ENCODE assay signal across 16 cellular contexts in the genomic region with DNA sequence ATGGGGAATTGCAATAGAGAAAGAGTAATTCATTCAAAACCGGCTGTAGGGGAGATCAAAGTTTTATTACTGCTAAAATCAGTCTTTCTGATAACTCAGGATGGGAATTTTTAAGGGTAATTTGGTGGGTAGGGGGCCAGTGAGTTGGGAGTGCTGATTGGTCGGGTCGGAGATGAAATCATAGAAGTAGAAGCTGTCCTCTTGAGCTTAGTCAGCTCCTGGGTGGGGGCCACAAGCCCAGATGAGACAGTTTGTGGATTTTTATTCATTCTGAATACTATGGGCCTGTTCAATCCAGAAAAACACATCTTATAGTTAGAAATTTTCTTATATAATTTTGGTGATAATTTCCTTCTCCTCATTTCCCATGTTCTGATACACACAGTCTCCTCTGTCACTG. TPM values are rescaled to one million over a fixed set of nuclear protein-coding genes. Genes with fewer than 3 reads are reported as not detected.
A peak's percentile ranks its signal among the peaks of the same experiment; 100 is the strongest.
DNase-seq lines count a peak whose midpoint lies in the region; ATAC-seq and TF ChIP-seq lines count a peak whose summit lies in the region.
"Had no signal": no experiment of that assay in that cellular context is flagged by ENCODE, and none has a peak within 500 bp of the region (broad histone marks: within the 10 kb centered on the region; RNA-seq: fewer than 3 reads in every experiment).

No MANE protein-coding gene starts in this region.

- no peak for TF ChIP-seq CTCF in brain microvascular endothelial cell (IDR thresholded peaks at IDR 0.05; ENCODE audit: low read depth, low read length, missing control alignments)
- no peak for TF ChIP-seq CTCF in lung (IDR thresholded peaks at IDR 0.05; ENCODE audit: control extremely low read depth, extremely low read depth)

- peak; percentile 50 for DNase-seq in brain microvascular endothelial cell
- no peak for DNase-seq in lung (ENCODE audit: low spot score)
- no peak for DNase-seq in NCI-H2196 (lab: John Stamatoyannopoulos, UW; ENCODE audit: unreplicated experiment)
- no peak for DNase-seq in HCEC 1CT
- DNase-seq in NCI-H2171 treated with DMSO at 0.1 percent for 48 hours (lab: John Stamatoyannopoulos, UW): no peak
- DNase-seq: activated CD4-positive, alpha-beta memory T cell treated with anti-CD3 and anti-CD28 coated beads, Interleukin-2, amount 10 ng/mL, durations not matched to agents 7 days and 5 days; activated T-cell treated with anti-CD3 and anti-CD28 coated beads, Interleukin-2, amount 50 U/mL, for 24 hours; esophagus squamous epithelium; NCI-H1694 treated with DMSO at 0.1 percent for 48 hours; NCI-H446; RPMI8226; stimulated activated naive CD4-positive, alpha-beta T cell treated with Interleukin-2 at 50 U/mL for 16 hours had no signal

- no peak for ATAC-seq in lung (ENCODE audit: insufficient read depth, low FRiP score)
- ATAC-seq: activated naive CD4-positive, alpha-beta T cell treated with anti-CD3 and anti-CD28 coated beads, Interleukin-2, amount 50 U/mL, for 72 hours had no signal

- H3K27ac ChIP-seq in HUES64 (ENCODE audit: low read depth, low read length) (peak overlapping the region; percentile 29), brain microvascular endothelial cell (peak overlapping the region; percentile 76), lung (ENCODE audit: low read depth in 1 of 2, low read length in 1 of 2) (peak overlapping the region; percentile 17 to 81), subcutaneous abdominal adipose tissue (ENCODE audit: low read depth, low read length) (peak overlapping the region; percentile 17)
- H3K27ac ChIP-seq: esophagus squamous epithelium, vagina had no signal

- no peak overlapping the region for H3K9ac ChIP-seq in HUES64 (ENCODE audit: low read depth, low read length)
- H3K9ac ChIP-seq in subcutaneous abdominal adipose tissue (ENCODE audit: low read length in 5 of 5): no peak overlapping the region

- peaks cover 30% of the 10 kb centered on the region; the same call in 1 of the 2 replicates for H3K36me3 ChIP-seq in HUES64 (ENCODE audit: insufficient read depth, low read length)
- peaks cover 32% of the 10 kb centered on the region for H3K36me3 ChIP-seq in brain microvascular endothelial cell (replicated peaks)
- peaks cover 0 to 4% of the 10 kb centered on the region in 2 donors for H3K36me3 ChIP-seq in lung (ENCODE audit: control insufficient read depth in 2 of 2, insufficient read depth in 2 of 2, low read length in 2 of 2)
- H3K36me3 ChIP-seq in subcutaneous abdominal adipose tissue (ENCODE audit: control insufficient read depth in 5 of 5, insufficient read depth in 5 of 5, low read length in 5 of 5): no peaks in the 10 kb centered on the region
- H3K36me3 ChIP-seq: esophagus squamous epithelium, vagina had no signal

- in situ Hi-C loops in brain microvascular endothelial cell (cut with HindIII; ENCODE audit: low pct_ligation_motif_present, low sequenced_read_pairs): no loop called here

- no peaks in the 10 kb centered on the region for H3K27me3 ChIP-seq in HUES64 (ENCODE audit: insufficient read depth, low read length)
- H3K27me3 ChIP-seq in brain microvascular endothelial cell (replicated peaks): no peaks in the 10 kb centered on the region
- H3K27me3 ChIP-seq in lung (ENCODE audit: control insufficient read depth, insufficient read depth): no peaks in the 10 kb centered on the region
- H3K27me3 ChIP-seq in subcutaneous abdominal adipose tissue (ENCODE audit: control insufficient read depth in 5 of 5, insufficient read depth in 4 of 5, low read length in 5 of 5): no peaks in the 10 kb centered on the region
- H3K27me3 ChIP-seq: esophagus squamous epithelium, vagina had no signal

- 89% methylated on average over 3 of the region's 3 CpGs for WGBS in HUES64
- WGBS in lung, 2 donors: 86 to 92% methylated on average over 3 of the region's 3 CpGs

- peaks cover 8% of the 10 kb centered on the region; the same call in 1 of the 2 replicates for H3K9me3 ChIP-seq in HUES64 (ENCODE audit: insufficient read depth, low read depth, low read length)
- no peaks in the 10 kb centered on the region for H3K9me3 ChIP-seq in lung (ENCODE audit: control insufficient read depth in 2 of 2, insufficient read depth in 1 of 2, low read length in 1 of 2)
- H3K9me3 ChIP-seq in subcutaneous abdominal adipose tissue (ENCODE audit: control insufficient read depth in 5 of 5, low read length in 5 of 5): no peaks in the 10 kb centered on the region
- H3K9me3 ChIP-seq: esophagus squamous epithelium, vagina had no signal

- H3K4me3 ChIP-seq in HUES64 (ENCODE audit: low read length) (no peak overlapping the region), brain microvascular endothelial cell (ENCODE audit: low read depth, low read length) (no peak overlapping the region), lung (no peak overlapping the region), subcutaneous abdominal adipose tissue (ENCODE audit: low read depth in 1 of 5, low read length in 5 of 5) (no peak overlapping the region)
- H3K4me3 ChIP-seq: esophagus squamous epithelium, vagina had no signal

- peaks cover 9% of the 10 kb centered on the region for H3K4me1 ChIP-seq in HUES64 (ENCODE audit: insufficient read depth, low read length)
- peaks cover 1 to 5% of the 10 kb centered on the region in 2 donors for H3K4me1 ChIP-seq in lung (ENCODE audit: control insufficient read depth in 2 of 2, insufficient read depth in 2 of 2, low read length in 2 of 2)
- peaks cover 0 to 8% (median 0%) of the 10 kb centered on the region in 5 donors for H3K4me1 ChIP-seq in subcutaneous abdominal adipose tissue (ENCODE audit: control insufficient read depth in 5 of 5, insufficient read depth in 5 of 5, low read length in 5 of 5)

RNA-seq across cellular contexts. Expression of a gene that starts 25.4 kb away (rescaled TPM):
- 122 TPM for polyA plus RNA-seq in HUES64 (2013, experiment 1 of 2)
- polyA plus RNA-seq in HUES64 (2013, experiment 2 of 2): 141 TPM
- 100 to 1,000 TPM; 127 to 173 TPM for total RNA-seq in lung
- 10 to 100 TPM; 56.4 to 57.3 TPM for polyA plus RNA-seq in lung

Comparison
In these comparisons a context has a peak if more than half of its experiments do, and no peak if none do; other contexts are left out.
1. H3K27ac ChIP-seq: peak in every context shown above with its lines; median percentile 76 in brain microvascular endothelial cell; 49 in lung; 29 in HUES64; 17 in subcutaneous abdominal adipose tissue.